Comparison of ENCODE assay signal across 23 cellular contexts in genomic region chr6:79167931-79168694, GRCh38.
DNase-seq lines count a peak whose midpoint lies in the region; ATAC-seq, FAIRE-seq and TF ChIP-seq lines count a peak whose summit lies in the region.
"Had no signal": no experiment of that assay in that cellular context is flagged by ENCODE, and none has a peak within 500 bp of the region (broad histone marks: within the 10 kb centered on the region; RNA-seq: fewer than 3 reads in every experiment).

No MANE protein-coding gene starts in this region.

- DNase-seq in GM23248 (peak; percentile 60), astrocyte (ENCODE audit: low read depth) (peak; percentile 56), fibroblast of mammary gland (ENCODE audit: low read depth) (peak; percentile 64), osteoblast (ENCODE audit: insufficient read length, low spot score, missing footprints) (no peak), thyroid gland (no peak), suprapubic skin (ENCODE audit: low spot score in 2 of 2) (no peak), D721Med (ENCODE audit: insufficient read length, low spot score) (no peak)
- DNase-seq: activated CD4-positive, alpha-beta T cell treated with anti-CD3 and anti-CD28 coated beads for 36 hours; activated CD8-positive, alpha-beta memory T cell treated with anti-CD3 and anti-CD28 coated beads, Interleukin-2, amount 10 ng/mL, durations not matched to agents 7 days and 5 days; activated naive CD8-positive, alpha-beta T cell treated with anti-CD3 and anti-CD28 coated beads, Interleukin-2, amount 50 U/mL, for 24 hours; CD8-positive, alpha-beta memory T cell; KBM-7; left ventricle myocardium superior; NCI-H1105; NCI-H510A treated with DMSO at 0.1 percent for 48 hours; right cardiac atrium; stimulated activated CD4-positive, alpha-beta T cell treated with anti-CD3 and anti-CD28 coated beads, Interleukin-1b, Interleukin-23, amount 100 ng/mL, for 48 hours; stimulated activated naive CD8-positive, alpha-beta T cell treated with anti-CD3 and anti-CD28 coated beads, Interleukin-15, amount 100 ng/mL, for 72 hours had no signal

- no peak for ATAC-seq in GM18520 (IDR thresholded peaks at IDR 0.05; ENCODE audit: unreplicated experiment)
- ATAC-seq: activated CD4-positive, alpha-beta T cell treated with anti-CD3 and anti-CD28 coated beads for 36 hours; activated CD8-positive, alpha-beta memory T cell treated with anti-CD3 and anti-CD28 coated beads, Interleukin-2, amount 10 ng/mL, durations not matched to agents 7 days and 5 days; activated naive CD8-positive, alpha-beta T cell treated with anti-CD3 and anti-CD28 coated beads, Interleukin-2, amount 50 U/mL, for 24 hours; activated T-helper 17 cell treated with anti-CD3 and anti-CD28 coated beads, Interleukin-2, amount 50 U/mL, for 72 hours; left ventricle myocardium superior; stimulated activated naive CD8-positive, alpha-beta T cell treated with anti-CD3 and anti-CD28 coated beads, Interleukin-15, amount 100 ng/mL, for 72 hours had no signal

- in situ Hi-C loops in GM23248 (cut with MboI) = no loop called here

- no peaks in the 10 kb centered on the region for H3K9me2 ChIP-seq in GM23248 (ENCODE audit: insufficient read depth)

- H2AFZ ChIP-seq in GM23248 = peak overlapping the region; percentile 64
- H2AFZ ChIP-seq in astrocyte (ENCODE audit: low read depth, low read length) = peak overlapping the region; percentile 6
- no peak overlapping the region for H2AFZ ChIP-seq in osteoblast (ENCODE audit: low read length)

- H3K36me3 ChIP-seq in GM23248 (ENCODE audit: low read depth) (no peaks in the 10 kb centered on the region), astrocyte (ENCODE audit: insufficient read depth, low read length) (no peaks in the 10 kb centered on the region), osteoblast (ENCODE audit: insufficient read depth, low read length) (no peaks in the 10 kb centered on the region), thyroid gland (no peaks in the 10 kb centered on the region), suprapubic skin (no peaks in the 10 kb centered on the region)
- H3K36me3 ChIP-seq: neutrophil, SJCRH30 had no signal

- no peak for FAIRE-seq in astrocyte (lab: Jason Lieb, UNC)
- no peak for FAIRE-seq in D721Med (lab: Jason Lieb, UNC)
- FAIRE-seq: H54 had no signal

- TF ChIP-seq EP300 in suprapubic skin (IDR thresholded peaks at IDR 0.05) = no peak

- no peak overlapping the region for H3K9ac ChIP-seq in GM23248
- no peak overlapping the region for H3K9ac ChIP-seq in astrocyte (ENCODE audit: low read length)

- H3K4me3 ChIP-seq in GM23248 (peak overlapping the region; percentile 52), astrocyte (ENCODE audit: insufficient read depth, low read depth, low read length) (no peak overlapping the region), fibroblast of mammary gland (ENCODE audit: control insufficient read depth, low read depth, low read length) (no peak overlapping the region), osteoblast (ENCODE audit: insufficient read depth, low read length) (no peak overlapping the region), thyroid gland (replicated peaks in 1 of 3) (no peak overlapping the region), suprapubic skin (no peak overlapping the region)
- H3K4me3 ChIP-seq: SJCRH30 had no signal

- H3F3A ChIP-seq in GM23248 (ENCODE audit: insufficient read depth) = peaks cover 17% of the 10 kb centered on the region

- H3K4me1 Mint-ChIP-seq in astrocyte (ENCODE audit: low read depth, unreplicated experiment) = peaks cover 14% of the 10 kb centered on the region
- H3K4me1 Mint-ChIP-seq: activated CD4-positive, alpha-beta T cell treated with anti-CD3 and anti-CD28 coated beads for 36 hours; activated CD8-positive, alpha-beta memory T cell treated with anti-CD3 and anti-CD28 coated beads, Interleukin-2, amount 10 ng/mL, durations not matched to agents 7 days and 5 days; activated naive CD8-positive, alpha-beta T cell treated with anti-CD3 and anti-CD28 coated beads, Interleukin-2, amount 50 U/mL, for 24 hours; activated T-helper 17 cell treated with anti-CD3 and anti-CD28 coated beads, Interleukin-2, amount 50 U/mL, for 72 hours; CD8-positive, alpha-beta memory T cell; stimulated activated naive CD8-positive, alpha-beta T cell treated with anti-CD3 and anti-CD28 coated beads, Interleukin-15, amount 100 ng/mL, for 72 hours had no signal

- H3K27me3 ChIP-seq in GM23248 (replicated peaks; ENCODE audit: insufficient read depth) = no peaks in the 10 kb centered on the region
- H3K27me3 ChIP-seq in astrocyte (ENCODE audit: insufficient read depth, low read length) = no peaks in the 10 kb centered on the region
- H3K27me3 ChIP-seq in osteoblast (ENCODE audit: insufficient read depth, low read length) = no peaks in the 10 kb centered on the region
- H3K27me3 ChIP-seq in thyroid gland = no peaks in the 10 kb centered on the region
- no peaks in the 10 kb centered on the region for H3K27me3 ChIP-seq in suprapubic skin
- H3K27me3 ChIP-seq: neutrophil, SJCRH30 had no signal

- H3K9me3 ChIP-seq in GM23248 (ENCODE audit: low read depth) (no peaks in the 10 kb centered on the region), astrocyte (ENCODE audit: insufficient read depth, low read depth, low read length) (no peaks in the 10 kb centered on the region), osteoblast (ENCODE audit: low read depth, low read length) (no peaks in the 10 kb centered on the region), thyroid gland (no peaks in the 10 kb centered on the region), suprapubic skin (no peaks in the 10 kb centered on the region)
- H3K9me3 ChIP-seq: neutrophil, SJCRH30 had no signal

- no peaks in the 10 kb centered on the region for H3K27me3 Mint-ChIP-seq in astrocyte (ENCODE audit: low read depth, unreplicated experiment)
- H3K27me3 Mint-ChIP-seq: activated CD8-positive, alpha-beta memory T cell treated with anti-CD3 and anti-CD28 coated beads, Interleukin-2, amount 10 ng/mL, durations not matched to agents 7 days and 5 days; activated naive CD8-positive, alpha-beta T cell treated with anti-CD3 and anti-CD28 coated beads, Interleukin-2, amount 50 U/mL, for 24 hours; activated T-helper 17 cell treated with anti-CD3 and anti-CD28 coated beads, Interleukin-2, amount 50 U/mL, for 72 hours; stimulated activated naive CD8-positive, alpha-beta T cell treated with anti-CD3 and anti-CD28 coated beads, Interleukin-15, amount 100 ng/mL, for 72 hours had no signal

- no peaks in the 10 kb centered on the region for H3K79me2 ChIP-seq in GM23248 (ENCODE audit: insufficient read depth)
- no peaks in the 10 kb centered on the region for H3K79me2 ChIP-seq in astrocyte (ENCODE audit: insufficient read depth, low read length)
- no peaks in the 10 kb centered on the region for H3K79me2 ChIP-seq in osteoblast (ENCODE audit: insufficient read depth, low read length)

- TF ChIP-seq POLR2A in thyroid gland (IDR thresholded peaks at IDR 0.05) = no peak
- TF ChIP-seq POLR2A in suprapubic skin (IDR thresholded peaks at IDR 0.05) = no peak

- intact Hi-C loops in thyroid gland (cut with DNase I) = no loop called here

- no peaks in the 10 kb centered on the region for H3K9me3 Mint-ChIP-seq in astrocyte (ENCODE audit: unreplicated experiment)
- H3K9me3 Mint-ChIP-seq: activated naive CD8-positive, alpha-beta T cell treated with anti-CD3 and anti-CD28 coated beads, Interleukin-2, amount 50 U/mL, for 24 hours; activated T-helper 17 cell treated with anti-CD3 and anti-CD28 coated beads, Interleukin-2, amount 50 U/mL, for 72 hours; CD8-positive, alpha-beta memory T cell; stimulated activated naive CD8-positive, alpha-beta T cell treated with anti-CD3 and anti-CD28 coated beads, Interleukin-15, amount 100 ng/mL, for 72 hours had no signal

- H3K4me3 Mint-ChIP-seq in astrocyte (ENCODE audit: unreplicated experiment) = no peak overlapping the region
- H3K4me3 Mint-ChIP-seq: activated CD4-positive, alpha-beta T cell treated with anti-CD3 and anti-CD28 coated beads for 36 hours; activated CD8-positive, alpha-beta memory T cell treated with anti-CD3 and anti-CD28 coated beads, Interleukin-2, amount 10 ng/mL, durations not matched to agents 7 days and 5 days; activated naive CD8-positive, alpha-beta T cell treated with anti-CD3 and anti-CD28 coated beads, Interleukin-2, amount 50 U/mL, for 24 hours; activated T-helper 17 cell treated with anti-CD3 and anti-CD28 coated beads, Interleukin-2, amount 50 U/mL, for 72 hours; CD8-positive, alpha-beta memory T cell; stimulated activated naive CD8-positive, alpha-beta T cell treated with anti-CD3 and anti-CD28 coated beads, Interleukin-15, amount 100 ng/mL, for 72 hours had no signal

- H3K27ac ChIP-seq in GM23248 (no peak overlapping the region), astrocyte (ENCODE audit: low read depth, low read length) (peak overlapping the region; percentile 14), osteoblast (ENCODE audit: low read depth, low read length) (no peak overlapping the region), thyroid gland (no peak overlapping the region), suprapubic skin (no peak overlapping the region)
- H3K27ac ChIP-seq: neutrophil, SJCRH30 had no signal

- WGBS in GM23248 (ENCODE audit: low coverage in 1 of 2, low lambda C conversion rate in 2 of 2, missing lambda C conversion rate in 2 of 2), 2 experiments = 11 to 14% methylated on average over 9 of the region's 9 CpGs
- WGBS in thyroid gland, 2 donors = 56 to 62% methylated on average over 9 of the region's 9 CpGs
- 54% methylated on average over 9 of the region's 9 CpGs for WGBS in suprapubic skin

- no peak overlapping the region for H3K27ac Mint-ChIP-seq in astrocyte (ENCODE audit: unreplicated experiment)
- H3K27ac Mint-ChIP-seq: activated CD4-positive, alpha-beta T cell treated with anti-CD3 and anti-CD28 coated beads for 36 hours; activated CD8-positive, alpha-beta memory T cell treated with anti-CD3 and anti-CD28 coated beads, Interleukin-2, amount 10 ng/mL, durations not matched to agents 7 days and 5 days; activated naive CD8-positive, alpha-beta T cell treated with anti-CD3 and anti-CD28 coated beads, Interleukin-2, amount 50 U/mL, for 24 hours; activated T-helper 17 cell treated with anti-CD3 and anti-CD28 coated beads, Interleukin-2, amount 50 U/mL, for 72 hours; stimulated activated naive CD8-positive, alpha-beta T cell treated with anti-CD3 and anti-CD28 coated beads, Interleukin-15, amount 100 ng/mL, for 72 hours had no signal

- H3K36me3 Mint-ChIP-seq in astrocyte (ENCODE audit: low read depth, unreplicated experiment) = no peaks in the 10 kb centered on the region
- H3K36me3 Mint-ChIP-seq: activated CD8-positive, alpha-beta memory T cell treated with anti-CD3 and anti-CD28 coated beads, Interleukin-2, amount 10 ng/mL, durations not matched to agents 7 days and 5 days; CD8-positive, alpha-beta memory T cell had no signal

- H4K20me1 ChIP-seq in GM23248 (ENCODE audit: insufficient read depth) (no peaks in the 10 kb centered on the region), astrocyte (ENCODE audit: insufficient read depth, low read length) (no peaks in the 10 kb centered on the region), osteoblast (ENCODE audit: insufficient read depth, low read length) (no peaks in the 10 kb centered on the region)

- no peak for TF ChIP-seq CTCF in astrocyte (IDR thresholded peaks at IDR 0.05; ENCODE audit: insufficient read depth, low read depth, low read length)
- TF ChIP-seq CTCF in fibroblast of mammary gland (conservative IDR thresholded peaks at IDR 0.05; ENCODE audit: control insufficient read depth, insufficient read depth, low read depth, low read length) = no peak
- TF ChIP-seq CTCF in osteoblast (IDR thresholded peaks at IDR 0.05; ENCODE audit: extremely low read depth, low read depth, low read length) = no peak
- TF ChIP-seq CTCF in thyroid gland (IDR thresholded peaks at IDR 0.05) = no peak
- no peak for TF ChIP-seq CTCF in suprapubic skin (IDR thresholded peaks at IDR 0.05)
- TF ChIP-seq CTCF in D721Med (IDR thresholded peaks at IDR 0.05; ENCODE audit: insufficient read depth, missing control alignments) = no peak

- H3K4me1 ChIP-seq in GM23248 (ENCODE audit: insufficient read depth) = peaks cover 15% of the 10 kb centered on the region
- peaks cover 20% of the 10 kb centered on the region for H3K4me1 ChIP-seq in astrocyte (ENCODE audit: insufficient read depth, low read length)
- H3K4me1 ChIP-seq in osteoblast (ENCODE audit: insufficient read depth, low read length) = peaks cover 6% of the 10 kb centered on the region
- H3K4me1 ChIP-seq in thyroid gland = peaks cover 0 to 3% of the 10 kb centered on the region in 2 donors
- H3K4me1 ChIP-seq in suprapubic skin = peaks cover 3% of the 10 kb centered on the region

- H3K4me2 ChIP-seq in GM23248 (ENCODE audit: unreplicated experiment) (peak overlapping the region; percentile 58), astrocyte (ENCODE audit: low read length) (peak overlapping the region; percentile 52), osteoblast (ENCODE audit: insufficient read depth, low read length) (peak overlapping the region; percentile 7)

Comparison
In these comparisons a context has a peak if more than half of its experiments do, and no peak if none do; other contexts are left out.
1. DNase-seq: peak in GM23248 (single experiment), astrocyte (single experiment) and fibroblast of mammary gland (single experiment); none in osteoblast (single experiment), thyroid gland (0 of 2), suprapubic skin (0 of 2) and D721Med (single experiment).
2. H3K4me2 ChIP-seq: peak in every context shown above with its lines; median percentile 58 in GM23248; 52 in astrocyte; 7 in osteoblast.